ENCODE assay signal across 17 cellular contexts in the genomic region with DNA sequence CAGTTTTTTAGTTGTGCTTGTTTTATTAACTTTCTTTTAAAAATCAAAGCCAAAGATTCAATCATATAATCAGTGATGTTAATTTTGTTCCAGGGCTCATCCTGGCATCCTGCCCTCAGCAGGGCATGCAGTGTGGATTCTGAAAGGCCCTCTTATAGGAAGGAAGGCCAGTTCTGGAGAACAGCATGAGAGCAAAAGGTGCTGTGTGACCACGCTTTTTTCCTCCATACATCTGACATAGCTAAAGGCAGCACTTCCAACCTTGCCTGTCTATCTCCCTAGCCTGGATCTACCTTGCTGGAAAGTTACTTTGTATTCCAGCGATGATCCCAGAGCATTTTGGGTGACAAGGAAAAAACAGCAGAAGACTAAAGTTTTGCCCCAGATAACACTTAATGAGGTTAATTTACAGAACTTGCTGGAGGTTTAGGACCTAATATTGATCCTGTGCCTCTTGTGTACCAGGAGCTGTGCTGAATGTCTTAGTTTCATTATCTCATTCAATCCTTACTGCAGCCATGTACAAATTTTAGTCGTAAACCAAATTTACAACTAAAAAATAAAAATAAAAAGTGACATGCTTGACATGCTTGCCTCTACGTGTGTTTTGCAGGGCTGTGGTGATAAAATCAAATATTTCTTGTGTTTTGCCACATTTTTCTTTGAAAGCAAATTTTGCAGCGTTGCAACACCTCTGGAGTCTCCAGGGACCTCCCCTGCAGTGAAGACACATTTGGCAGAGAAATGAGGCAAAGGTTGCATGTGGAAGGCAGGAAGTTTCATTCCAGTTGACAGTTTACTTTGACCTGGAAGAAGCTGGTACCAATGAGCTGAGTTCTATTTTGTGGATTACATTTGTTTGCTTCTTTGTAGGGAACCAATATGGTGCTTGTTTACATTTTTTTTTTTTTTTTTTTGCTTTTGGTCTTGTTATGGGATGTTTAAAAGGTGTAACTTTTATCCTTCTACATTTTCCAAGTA. TPM values are rescaled to one million over a fixed set of nuclear protein-coding genes. Genes with fewer than 3 reads are reported as not detected.
A peak's percentile ranks its signal among the peaks of the same experiment; 100 is the strongest.
DNase-seq lines count a peak whose midpoint lies in the region; ATAC-seq and TF ChIP-seq lines count a peak whose summit lies in the region.
"Had no signal": no experiment of that assay in that cellular context is flagged by ENCODE, and none has a peak within 500 bp of the region (broad histone marks: within the 10 kb centered on the region; RNA-seq: fewer than 3 reads in every experiment).

No MANE protein-coding gene starts in this region.

- H2BK15ac ChIP-seq in IMR-90 (ENCODE audit: low read depth, low read length) (no peak overlapping the region), mesendoderm (replicated peaks; ENCODE audit: low read depth) (no peak overlapping the region)

- H3K4me1 ChIP-seq in DND-41 (ENCODE audit: insufficient read depth, low read length) (peaks cover 27% of the 10 kb centered on the region), IMR-90 (ENCODE audit: control insufficient read depth, insufficient read depth, low read length) (peaks cover 12% of the 10 kb centered on the region), mesendoderm (ENCODE audit: control insufficient read depth, low read depth, low read length) (peaks cover 7% of the 10 kb centered on the region)
- H3K4me1 ChIP-seq: BLaER1 had no signal

- H3K4ac ChIP-seq in IMR-90 (ENCODE audit: low read depth, low read length) (no peak overlapping the region), mesendoderm (ENCODE audit: low read depth, low read length) (no peak overlapping the region)

- no peak overlapping the region for H2BK20ac ChIP-seq in IMR-90 (ENCODE audit: low read depth, low read length)

- H3K18ac ChIP-seq in IMR-90 (ENCODE audit: low read depth, low read length) (no peak overlapping the region), mesendoderm (ENCODE audit: low read length) (no peak overlapping the region)

- DNase-seq in DND-41 (peak; percentile 44), IMR-90 (no peak), amniotic epithelial cell (ENCODE audit: low read depth) (peak; percentile 57), mesendoderm (peak; percentile 62), superior temporal gyrus (ENCODE audit: extremely low spot score) (no peak), NCI-H1105 (lab: John Stamatoyannopoulos, UW) (no peak), NCI-H69 (lab: John Stamatoyannopoulos, UW) (no peak)
- DNase-seq in activated effector memory CD4-positive, alpha-beta T cell treated with anti-CD3 and anti-CD28 coated beads, Interleukin-2, amount 50 U/mL, for 16 hours: no peak
- DNase-seq: activated naive CD8-positive, alpha-beta T cell treated with anti-CD3 and anti-CD28 coated beads for 36 hours; DMS53; NCI-H1092; NCI-H2227 treated with DMSO at 0.1 percent for 48 hours; ovary; T-cell had no signal

- H3K27ac ChIP-seq in DND-41 (ENCODE audit: low read length) (peak overlapping the region; percentile 83), IMR-90 (ENCODE audit: insufficient read depth, low read length) (no peak overlapping the region), mesendoderm (ENCODE audit: low read depth, low read length) (no peak overlapping the region)
- H3K27ac ChIP-seq: BLaER1, ovary had no signal

- no peak for TF ChIP-seq RAD21 in IMR-90 (IDR thresholded peaks at IDR 0.05; ENCODE audit: low read length)

- intact Hi-C loops in IMR-90 (cut with micrococcal nuclease): no loop called here

- dilution Hi-C loops in IMR-90 (cut with HindIII; ENCODE audit: low sequenced_read_pairs, unreplicated experiment): no loop called here

- H2BK5ac ChIP-seq in IMR-90 (ENCODE audit: low read depth, low read length, poor library complexity, severe bottlenecking) (no peak overlapping the region), mesendoderm (ENCODE audit: low read length) (no peak overlapping the region)

- H3K23ac ChIP-seq in IMR-90 (ENCODE audit: low read depth, low read length) (0 out of 2 replicates have a peak overlapping the region, but pooled peaks have one; percentile 17), mesendoderm (ENCODE audit: low read length) (peak overlapping the region; percentile 53)

- H3K14ac ChIP-seq in IMR-90 (replicated peaks; ENCODE audit: low read depth, low read length): no peak overlapping the region; the same call in 1 of the 2 replicates

- H3K9ac ChIP-seq in DND-41 (ENCODE audit: low read depth, low read length): peak overlapping the region; percentile 44
- H3K9ac ChIP-seq in IMR-90 (ENCODE audit: low read depth, low read length): no peak overlapping the region
- H3K9ac ChIP-seq in mesendoderm (ENCODE audit: low read length): no peak overlapping the region
- H3K9ac ChIP-seq: BLaER1 had no signal

- H3K9me3 ChIP-seq in DND-41 (ENCODE audit: insufficient read depth, low read length, severe bottlenecking) (no peaks in the 10 kb centered on the region), IMR-90 (ENCODE audit: control insufficient read depth, insufficient read depth, low read length) (no peaks in the 10 kb centered on the region)
- H3K9me3 ChIP-seq: BLaER1, ovary had no signal

- no peaks in the 10 kb centered on the region for H3K9me1 ChIP-seq in IMR-90 (ENCODE audit: insufficient read depth, low read length)

- H4K20me1 ChIP-seq in DND-41 (ENCODE audit: insufficient read depth, low read length): 0 out of 2 replicates have a peak, but pooled peaks cover 4% of the 10 kb centered on the region
- H4K20me1 ChIP-seq in IMR-90 (ENCODE audit: insufficient read depth, low read length): no peaks in the 10 kb centered on the region
- H4K20me1 ChIP-seq: BLaER1 had no signal

- H3K4me2 ChIP-seq in DND-41 (ENCODE audit: insufficient read depth, low read length) (peak overlapping the region; percentile 63), IMR-90 (ENCODE audit: low read depth, low read length) (no peak overlapping the region), mesendoderm (ENCODE audit: low read length) (no peak overlapping the region)
- H3K4me2 ChIP-seq: BLaER1 had no signal

- H4K8ac ChIP-seq in IMR-90 (ENCODE audit: low read depth in 2 of 2, low read length in 2 of 2) (no peak overlapping the region; a peak in 1 of 4 replicates), mesendoderm (ENCODE audit: low read depth, low read length) (no peak overlapping the region)

- no peaks in the 10 kb centered on the region for H3K27me3 ChIP-seq in DND-41 (ENCODE audit: insufficient read depth, low read length, poor library complexity)
- no peaks in the 10 kb centered on the region for H3K27me3 ChIP-seq in IMR-90 (ENCODE audit: control insufficient read depth, insufficient read depth, low read length)
- H3K27me3 ChIP-seq in mesendoderm (ENCODE audit: insufficient read depth, low read length, poor library complexity): no peaks in the 10 kb centered on the region
- H3K27me3 ChIP-seq: BLaER1, ovary had no signal

- H3K56ac ChIP-seq in IMR-90 (ENCODE audit: extremely low read depth, insufficient read depth, low read length) (peak overlapping the region; percentile 6; the same call in 1 of the 2 replicates), mesendoderm (ENCODE audit: low read length) (no peak overlapping the region)

- H3K79me1 ChIP-seq in IMR-90 (ENCODE audit: low read depth in 1 of 2, low read length in 2 of 2) (peaks cover 15 to 22% of the 10 kb centered on the region in 2 experiments), mesendoderm (ENCODE audit: low read length) (no peaks in the 10 kb centered on the region)

- no TSS peak for BruUV-seq in IMR-90 (replicated peaks; lab: Mats Ljungman, UMichigan)

- in situ Hi-C loops in IMR-90 (cut with MboI; ENCODE audit: low sequenced_read_pairs): no loop called here

- H2AK9ac ChIP-seq in IMR-90 (replicated peaks; ENCODE audit: low read depth, low read length, poor library complexity): no peak overlapping the region

- peaks cover 76% of the 10 kb centered on the region for H3K79me2 ChIP-seq in DND-41 (ENCODE audit: insufficient read depth, low read length)
- no peaks in the 10 kb centered on the region for H3K79me2 ChIP-seq in mesendoderm (ENCODE audit: control insufficient read depth, insufficient read depth, low read length)

- H4K5ac ChIP-seq in IMR-90 (ENCODE audit: low read depth, low read length) (peak overlapping the region; percentile 8; the same call in 1 of the 2 replicates), mesendoderm (ENCODE audit: low read length) (no peak overlapping the region)

- H3K36me3 ChIP-seq in DND-41 (ENCODE audit: insufficient read depth, low read length) (peaks cover 4% of the 10 kb centered on the region), IMR-90 (ENCODE audit: control insufficient read depth, insufficient read depth, low read length) (no peaks in the 10 kb centered on the region), mesendoderm (ENCODE audit: control insufficient read depth, insufficient read depth, low read length) (no peaks in the 10 kb centered on the region)
- H3K36me3 ChIP-seq: BLaER1, ovary had no signal

- no peak overlapping the region for H4K91ac ChIP-seq in IMR-90 (ENCODE audit: insufficient read depth, low read depth, low read length)

- WGBS in IMR-90 (ENCODE audit: extremely low coverage in 2 of 2, insufficient read length in 1 of 2), 2 experiments: no CpG with 5 or more reads among the region's 5 CpGs
- no CpG with 5 or more reads among the region's 5 CpGs for WGBS in mesendoderm (ENCODE audit: extremely low coverage, insufficient coverage, low lambda C conversion rate)

- peak overlapping the region; percentile 46; the same call in 1 of the 2 replicates for H2AFZ ChIP-seq in DND-41 (ENCODE audit: low read depth, low read length)
- no peak overlapping the region for H2AFZ ChIP-seq in IMR-90 (replicated peaks; ENCODE audit: low read length, poor library complexity)

- H3K4me3 ChIP-seq in DND-41 (ENCODE audit: low read depth in 1 of 2, low read length in 2 of 2): peak overlapping the region in 1 of 2 experiments; percentile 47; a peak in 2 of 4 replicates
- no peak overlapping the region for H3K4me3 ChIP-seq in IMR-90 (ENCODE audit: insufficient read depth, low read depth, low read length)
- no peak overlapping the region for H3K4me3 ChIP-seq in mesendoderm (ENCODE audit: low read length)
- H3K4me3 ChIP-seq: BLaER1, GM12878, ovary had no signal

- ATAC-seq in DND-41 (ENCODE audit: insufficient read depth, low read depth) (peak; percentile 74), IMR-90 (ENCODE audit: low read depth) (no peak)
- ATAC-seq: activated CD4-positive, CD25-positive, alpha-beta regulatory T cell treated with anti-CD3 and anti-CD28 coated beads, Interleukin-2, amount 50 U/mL, for 24 hours; GM12878; T-cell had no signal

- POLR2A ChIA-PET in IMR-90 (lab: Charles Lee; ENCODE audit: unreplicated experiment): no interaction called here

- peak overlapping the region; percentile 11; the same call in 1 of the 2 replicates for H2AK5ac ChIP-seq in IMR-90 (ENCODE audit: low read depth, low read length)
- H2AK5ac ChIP-seq in mesendoderm (ENCODE audit: low read length): no peak overlapping the region

- TF ChIP-seq CTCF in DND-41 (IDR thresholded peaks at IDR 0.05; ENCODE audit: borderline replicate concordance, extremely low read depth, low read length, poor library complexity, severe bottlenecking) (no peak), IMR-90 (conservative IDR thresholded peaks at IDR 0.05; ENCODE audit: low read depth, low read length) (no peak)

- H2BK120ac ChIP-seq in IMR-90 (ENCODE audit: low read depth, low read length) (no peak overlapping the region), mesendoderm (ENCODE audit: low read depth, low read length) (no peak overlapping the region)

- CTCF ChIA-PET in IMR-90 (lab: Yijun Ruan, JAX): no interaction called here

- TF ChIP-seq POLR2A in IMR-90 (IDR thresholded peaks at IDR 0.05; ENCODE audit: low read depth, low read length): no peak

RNA-seq across cellular contexts. Expression of a gene that starts 13.2 kb away (rescaled TPM):
- 9.4 and 11.3 TPM in 2 replicates for total RNA-seq in IMR-90 (2012; rRNA removed)
- 7.4 and 8.3 TPM in 2 replicates for polyA plus RNA-seq in IMR-90 (2012; rRNA removed)
- polyA plus RNA-seq in IMR-90 (2012; cell fraction: cytosol; rRNA removed): 1.3 and 2.2 TPM in 2 replicates
- polyA plus RNA-seq in IMR-90 (2012; cell fraction: nucleus; rRNA removed; ENCODE audit: low replicate concordance): 1.3 and 4.4 TPM in 2 replicates
- polyA plus RNA-seq in mesendoderm (2013, experiment 1 of 2): 2.6 TPM
- 2.6 TPM for polyA plus RNA-seq in mesendoderm (2013, experiment 2 of 2)

Comparison
In these comparisons a context has a peak if more than half of its experiments do, and no peak if none do; other contexts are left out.
1. DNase-seq: peak in DND-41 (single experiment), amniotic epithelial cell (single experiment) and mesendoderm (single experiment); none in IMR-90 (single experiment), superior temporal gyrus (single experiment), NCI-H1105 (single experiment), activated effector memory CD4-positive, alpha-beta T cell treated with anti-CD3 and anti-CD28 coated beads, Interleukin-2, amount 50 U/mL, for 16 hours (single experiment) and NCI-H69 (single experiment).